Comparison of ENCODE assay signal across 1 cellular context in the genomic region with DNA sequence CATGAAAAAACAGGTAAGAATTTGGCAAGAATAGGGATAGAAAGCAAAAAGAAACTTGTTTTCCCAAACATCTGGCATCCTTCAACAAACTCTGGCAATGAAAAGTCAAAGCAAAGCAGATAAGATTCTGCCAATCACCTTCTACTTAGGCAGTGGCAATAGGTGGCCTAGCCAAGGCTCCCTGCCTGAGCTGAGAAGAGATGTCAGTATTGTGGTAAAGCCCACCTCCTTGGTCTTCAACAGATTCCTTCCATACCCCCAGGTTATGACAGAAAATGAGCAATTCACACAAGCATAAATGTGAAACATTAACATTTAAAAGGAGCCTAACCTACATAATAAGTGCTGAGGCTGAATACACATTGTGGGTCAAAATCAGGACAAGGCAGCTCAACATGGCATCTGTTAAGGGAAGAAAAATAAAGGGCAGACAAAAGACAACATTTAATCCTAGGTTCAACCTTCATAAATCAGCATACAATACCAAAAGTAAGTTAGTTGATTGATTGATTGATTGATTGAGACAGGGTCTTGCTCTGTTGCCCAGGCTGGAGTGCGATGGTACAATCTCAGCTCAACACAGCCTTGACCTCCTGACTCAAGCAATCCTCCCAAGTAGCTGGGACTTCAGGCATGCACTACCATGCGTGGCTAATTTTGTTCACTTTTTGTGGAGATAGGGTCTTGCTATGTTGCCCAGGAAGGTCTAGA.
TF ChIP-seq lines count a peak whose summit lies in the region.

No MANE protein-coding gene starts in this region.

TF ChIP-seq in GM23338, 12 proteins besides CTCF, POLR2A, EP300 and RAD21 (continued from another document):
- TF ChIP-seq, protein P1, sequence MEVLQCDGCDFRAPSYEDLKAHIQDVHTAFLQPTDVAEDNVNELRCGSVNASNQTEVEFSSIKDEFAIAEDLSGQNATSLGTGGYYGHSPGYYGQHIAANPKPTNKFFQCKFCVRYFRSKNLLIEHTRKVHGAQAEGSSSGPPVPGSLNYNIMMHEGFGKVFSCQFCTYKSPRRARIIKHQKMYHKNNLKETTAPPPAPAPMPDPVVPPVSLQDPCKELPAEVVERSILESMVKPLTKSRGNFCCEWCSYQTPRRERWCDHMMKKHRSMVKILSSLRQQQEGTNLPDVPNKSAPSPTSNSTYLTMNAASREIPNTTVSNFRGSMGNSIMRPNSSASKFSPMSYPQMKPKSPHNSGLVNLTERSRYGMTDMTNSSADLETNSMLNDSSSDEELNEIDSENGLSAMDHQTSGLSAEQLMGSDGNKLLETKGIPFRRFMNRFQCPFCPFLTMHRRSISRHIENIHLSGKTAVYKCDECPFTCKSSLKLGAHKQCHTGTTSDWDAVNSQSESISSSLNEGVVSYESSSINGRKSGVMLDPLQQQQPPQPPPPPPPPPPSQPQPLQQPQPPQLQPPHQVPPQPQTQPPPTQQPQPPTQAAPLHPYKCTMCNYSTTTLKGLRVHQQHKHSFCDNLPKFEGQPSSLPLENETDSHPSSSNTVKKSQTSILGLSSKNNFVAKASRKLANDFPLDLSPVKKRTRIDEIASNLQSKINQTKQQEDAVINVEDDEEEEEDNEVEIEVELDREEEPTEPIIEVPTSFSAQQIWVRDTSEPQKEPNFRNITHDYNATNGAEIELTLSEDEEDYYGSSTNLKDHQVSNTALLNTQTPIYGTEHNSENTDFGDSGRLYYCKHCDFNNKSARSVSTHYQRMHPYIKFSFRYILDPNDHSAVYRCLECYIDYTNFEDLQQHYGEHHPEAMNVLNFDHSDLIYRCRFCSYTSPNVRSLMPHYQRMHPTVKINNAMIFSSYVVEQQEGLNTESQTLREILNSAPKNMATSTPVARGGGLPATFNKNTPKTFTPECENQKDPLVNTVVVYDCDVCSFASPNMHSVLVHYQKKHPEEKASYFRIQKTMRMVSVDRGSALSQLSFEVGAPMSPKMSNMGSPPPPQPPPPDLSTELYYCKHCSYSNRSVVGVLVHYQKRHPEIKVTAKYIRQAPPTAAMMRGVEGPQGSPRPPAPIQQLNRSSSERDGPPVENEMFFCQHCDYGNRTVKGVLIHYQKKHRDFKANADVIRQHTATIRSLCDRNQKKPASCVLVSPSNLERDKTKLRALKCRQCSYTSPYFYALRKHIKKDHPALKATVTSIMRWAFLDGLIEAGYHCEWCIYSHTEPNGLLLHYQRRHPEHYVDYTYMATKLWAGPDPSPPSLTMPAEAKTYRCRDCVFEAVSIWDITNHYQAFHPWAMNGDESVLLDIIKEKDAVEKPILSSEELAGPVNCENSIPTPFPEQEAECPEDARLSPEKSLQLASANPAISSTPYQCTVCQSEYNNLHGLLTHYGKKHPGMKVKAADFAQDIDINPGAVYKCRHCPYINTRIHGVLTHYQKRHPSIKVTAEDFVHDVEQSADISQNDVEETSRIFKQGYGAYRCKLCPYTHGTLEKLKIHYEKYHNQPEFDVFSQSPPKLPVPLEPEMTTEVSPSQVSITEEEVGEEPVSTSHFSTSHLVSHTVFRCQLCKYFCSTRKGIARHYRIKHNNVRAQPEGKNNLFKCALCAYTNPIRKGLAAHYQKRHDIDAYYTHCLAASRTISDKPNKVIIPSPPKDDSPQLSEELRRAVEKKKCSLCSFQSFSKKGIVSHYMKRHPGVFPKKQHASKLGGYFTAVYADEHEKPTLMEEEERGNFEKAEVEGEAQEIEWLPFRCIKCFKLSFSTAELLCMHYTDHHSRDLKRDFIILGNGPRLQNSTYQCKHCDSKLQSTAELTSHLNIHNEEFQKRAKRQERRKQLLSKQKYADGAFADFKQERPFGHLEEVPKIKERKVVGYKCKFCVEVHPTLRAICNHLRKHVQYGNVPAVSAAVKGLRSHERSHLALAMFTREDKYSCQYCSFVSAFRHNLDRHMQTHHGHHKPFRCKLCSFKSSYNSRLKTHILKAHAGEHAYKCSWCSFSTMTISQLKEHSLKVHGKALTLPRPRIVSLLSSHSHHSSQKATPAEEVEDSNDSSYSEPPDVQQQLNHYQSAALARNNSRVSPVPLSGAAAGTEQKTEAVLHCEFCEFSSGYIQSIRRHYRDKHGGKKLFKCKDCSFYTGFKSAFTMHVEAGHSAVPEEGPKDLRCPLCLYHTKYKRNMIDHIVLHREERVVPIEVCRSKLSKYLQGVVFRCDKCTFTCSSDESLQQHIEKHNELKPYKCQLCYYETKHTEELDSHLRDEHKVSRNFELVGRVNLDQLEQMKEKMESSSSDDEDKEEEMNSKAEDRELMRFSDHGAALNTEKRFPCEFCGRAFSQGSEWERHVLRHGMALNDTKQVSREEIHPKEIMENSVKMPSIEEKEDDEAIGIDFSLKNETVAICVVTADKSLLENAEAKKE (CRISPR knock-in tag; IDR thresholded peaks at IDR 0.05) = no peak
- TF ChIP-seq, protein P2, sequence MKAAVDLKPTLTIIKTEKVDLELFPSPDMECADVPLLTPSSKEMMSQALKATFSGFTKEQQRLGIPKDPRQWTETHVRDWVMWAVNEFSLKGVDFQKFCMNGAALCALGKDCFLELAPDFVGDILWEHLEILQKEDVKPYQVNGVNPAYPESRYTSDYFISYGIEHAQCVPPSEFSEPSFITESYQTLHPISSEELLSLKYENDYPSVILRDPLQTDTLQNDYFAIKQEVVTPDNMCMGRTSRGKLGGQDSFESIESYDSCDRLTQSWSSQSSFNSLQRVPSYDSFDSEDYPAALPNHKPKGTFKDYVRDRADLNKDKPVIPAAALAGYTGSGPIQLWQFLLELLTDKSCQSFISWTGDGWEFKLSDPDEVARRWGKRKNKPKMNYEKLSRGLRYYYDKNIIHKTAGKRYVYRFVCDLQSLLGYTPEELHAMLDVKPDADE (IDR thresholded peaks at IDR 0.05) = no peak
- TF ChIP-seq STAT1 (IDR thresholded peaks at IDR 0.05; ENCODE audit: unreplicated experiment) = no peak
